Comparison of ENCODE assay signal across 8 cellular contexts in genomic region chr5:132426525-132427138, GRCh38. TPM values are rescaled to one million over a fixed set of nuclear protein-coding genes. Genes with fewer than 3 reads are reported as not detected.
DNase-seq lines count a peak whose midpoint lies in the region; ATAC-seq, FAIRE-seq and TF ChIP-seq lines count a peak whose summit lies in the region.

No MANE protein-coding gene starts in this region.

- ATAC-seq in GM19438 (IDR thresholded peaks at IDR 0.05; ENCODE audit: low read depth, unreplicated experiment) = peak; percentile 47
- ATAC-seq in GM19328 (IDR thresholded peaks at IDR 0.05; ENCODE audit: unreplicated experiment) = no peak

- H3K4me3 ChIP-seq in astrocyte of the cerebellum (ENCODE audit: low read depth, low read length) (no peak overlapping the region), keratinocyte (ENCODE audit: control insufficient read depth in 2 of 3, extremely low read depth in 1 of 3, insufficient read depth in 2 of 3, low read depth in 1 of 3, low read length in 3 of 3) (peak overlapping the region in 1 of 3 experiments; percentile 0)

- no peaks in the 10 kb centered on the region for H3K36me3 ChIP-seq in keratinocyte (ENCODE audit: control insufficient read depth in 2 of 2, extremely low read depth in 1 of 2, insufficient read depth in 2 of 2, low read length in 2 of 2)

- H2AFZ ChIP-seq in keratinocyte (ENCODE audit: control insufficient read depth, low read length) = no peak overlapping the region

- peak; percentile 94 for DNase-seq in CD1c-positive myeloid dendritic cell (ENCODE audit: extremely low spot score)
- peak; percentile 98 for DNase-seq in HT1080 (ENCODE audit: low read depth)
- DNase-seq in T-helper 2 cell = peak in 4 of 5 experiments; percentile 22 to 92 (median 47)
- peak; percentile 65 for DNase-seq in astrocyte of the cerebellum (ENCODE audit: low read depth)
- peak; percentile 77 for DNase-seq in keratinocyte (ENCODE audit: low read depth, low spot score)
- peak; percentile 51 for DNase-seq in stimulated activated CD4-positive, alpha-beta T cell treated with anti-CD3 and anti-CD28 coated beads, Interleukin-4, amount 100 ng/mL, for 1 hour

- no peaks in the 10 kb centered on the region for H3K9me3 ChIP-seq in keratinocyte (ENCODE audit: control insufficient read depth, low read depth, low read length)

- peaks cover 62% of the 10 kb centered on the region for H3K4me1 ChIP-seq in keratinocyte (ENCODE audit: control insufficient read depth, extremely low read depth, insufficient read depth, low read length)

- H3K9ac ChIP-seq in keratinocyte (ENCODE audit: control insufficient read depth, extremely low read depth, insufficient read depth, low read length) = peak overlapping the region; percentile 70

- TF ChIP-seq CTCF in astrocyte of the cerebellum (IDR thresholded peaks at IDR 0.05; ENCODE audit: low read depth, low read length, missing control alignments) (peak; percentile 55), keratinocyte (optimal IDR thresholded peaks at IDR 0.05 in 1 of 3, IDR thresholded peaks at IDR 0.05 in 1 of 3, conservative IDR thresholded peaks at IDR 0.05 in 1 of 3; ENCODE audit: extremely low read depth in 1 of 3, insufficient read depth in 2 of 3, low read length in 3 of 3) (peak; percentile 46 to 54 (median 49))

- peak overlapping the region; percentile 57 for H3K4me2 ChIP-seq in keratinocyte (ENCODE audit: control insufficient read depth, extremely low read depth, insufficient read depth, low read depth, low read length)

- no peaks in the 10 kb centered on the region for H3K79me2 ChIP-seq in keratinocyte (ENCODE audit: control insufficient read depth, insufficient read depth, low read length)

- dilution Hi-C loops in keratinocyte (cut with MboI; ENCODE audit: extremely low pct_ligation_motif_present, low sequenced_read_pairs) = no loop called here

- H3K27me3 ChIP-seq in keratinocyte (ENCODE audit: control insufficient read depth, extremely low read depth, insufficient read depth, low read length) = no peaks in the 10 kb centered on the region

- in situ Hi-C loops in astrocyte of the cerebellum (cut with HindIII; ENCODE audit: low sequenced_read_pairs) = no loop called here

- H3K27ac ChIP-seq in keratinocyte (ENCODE audit: control insufficient read depth, insufficient read depth, low read length) = peak overlapping the region; percentile 84

- H4K20me1 ChIP-seq in keratinocyte (ENCODE audit: control insufficient read depth, extremely low read depth, insufficient read depth, low read length) = no peaks in the 10 kb centered on the region

- no peaks in the 10 kb centered on the region for H3K9me1 ChIP-seq in keratinocyte (ENCODE audit: control insufficient read depth, extremely low read depth, insufficient read depth, low read length)

- FAIRE-seq in keratinocyte (lab: Jason Lieb, UNC) = peak; percentile 61

RNA-seq across cellular contexts. Expression of gene SLC22A5, which starts 57.1 kb away (rescaled TPM):
- total RNA-seq in HT1080 (2014; rRNA removed; shearing (Covaris generic)) = 0.70 and 2.1 TPM in 2 replicates
- polyA plus RNA-seq in HT1080 (2015; cell fraction: cytosol; rRNA removed) = 1.3 and 2.6 TPM in 2 replicates
- 5.5 and 6.9 TPM in 2 replicates for polyA plus RNA-seq in HT1080 (2015; cell fraction: nucleus; rRNA removed)
- 14.8 to 23.0 TPM (median 21.5 TPM) in 3 replicates for polyA plus RNA-seq in keratinocyte
- polyA plus RNA-seq in keratinocyte (2011; ENCODE audit: low read depth) = 2.4 TPM
- 9.5 and 17.4 TPM in 2 replicates for polyA plus RNA-seq in keratinocyte (2011; cell fraction: cytosol; rRNA removed)
- 56.3 and 66.2 TPM in 2 replicates for polyA plus RNA-seq in keratinocyte (2011; cell fraction: nucleus; rRNA removed)
- polyA plus RNA-seq in keratinocyte (2012; ENCODE audit: low replicate concordance) = 7.7 and 9.6 TPM in 2 replicates
- polyA minus RNA-seq in keratinocyte = 43.5 to 54.4 TPM (median 46.9 TPM) in 3 replicates
- polyA minus RNA-seq in keratinocyte (2011; cell fraction: cytosol; rRNA and poly(A)+ RNA removed) = 18.8 TPM
- polyA minus RNA-seq in keratinocyte (2011; cell fraction: nucleus; rRNA and poly(A)+ RNA removed) = 29.9 and 37.5 TPM in 2 replicates

Comparison
In these comparisons a context has a peak if more than half of its experiments do, and no peak if none do; other contexts are left out.
1. DNase-seq: peak in every context shown above with its lines; median percentile 98 in HT1080; 94 in CD1c-positive myeloid dendritic cell; 77 in keratinocyte; 65 in astrocyte of the cerebellum; 51 in stimulated activated CD4-positive, alpha-beta T cell treated with anti-CD3 and anti-CD28 coated beads, Interleukin-4, amount 100 ng/mL, for 1 hour; 47 in T-helper 2 cell.